Comparison of ENCODE assay signal across 22 cellular contexts in genomic region chr19:53517114-53517741, GRCh38.
"Had no signal": no experiment of that assay in that cellular context is flagged by ENCODE, and none has a peak within 500 bp of the region (broad histone marks: within the 10 kb centered on the region; RNA-seq: fewer than 3 reads in every experiment).

No MANE protein-coding gene starts in this region.

- H3K9me3 ChIP-seq: left ventricle myocardium inferior, ovary, tibial artery had no signal

- DNase-seq: activated CD4-positive, alpha-beta T cell treated with anti-CD3 and anti-CD28 coated beads for 36 hours; activated CD4-positive, CD25-positive, alpha-beta regulatory T cell; activated CD8-positive, alpha-beta memory T cell treated with anti-CD3 and anti-CD28 coated beads, Interleukin-2, amount 10 ng/mL, durations not matched to agents 7 days and 5 days; activated CD8-positive, alpha-beta T cell treated with anti-CD3 and anti-CD28 coated beads, Interleukin-2, amount 10 ng/mL, durations not matched to agents 7 days and 5 days; activated naive CD4-positive, alpha-beta T cell; activated T-cell treated with anti-CD3 and anti-CD28 coated beads, Interleukin-2, amount 50 U/mL, for 72 hours; anterior cingulate cortex; dermis blood vessel endothelial cell; effector CD4-positive, alpha-beta T cell; esophagus squamous epithelium; left ventricle myocardium inferior; ovary; stimulated activated CD4-positive, alpha-beta T cell treated with anti-CD3 and anti-CD28 coated beads, Interleukin-4, amount 100 ng/mL, for 4 hours; stimulated activated CD8-positive, alpha-beta memory T cell treated with anti-CD3 and anti-CD28 coated beads, Interleukin-4, amount 100 ng/mL, for 48 hours; stimulated activated naive CD8-positive, alpha-beta T cell treated with anti-CD3 and anti-CD28 coated beads, Interleukin-15, amount 100 ng/mL, for 72 hours; substantia nigra; T-helper 9 cell; tibial artery had no signal

- H3K36me3 ChIP-seq: esophagus squamous epithelium, left ventricle myocardium inferior, ovary, tibial artery had no signal

- H3K27me3 ChIP-seq: esophagus squamous epithelium, ovary, tibial artery had no signal

- H3K27ac ChIP-seq: esophagus squamous epithelium, left ventricle myocardium inferior, ovary, skin epidermis, tibial artery had no signal

- H3K4me3 ChIP-seq: esophagus squamous epithelium, left ventricle myocardium inferior, ovary, skin epidermis, tibial artery had no signal

- FAIRE-seq: bronchial epithelial cell, frontal cortex, islet of Langerhans had no signal
